15 cellular contexts compared by ENCODE assay signal in the genomic region with DNA sequence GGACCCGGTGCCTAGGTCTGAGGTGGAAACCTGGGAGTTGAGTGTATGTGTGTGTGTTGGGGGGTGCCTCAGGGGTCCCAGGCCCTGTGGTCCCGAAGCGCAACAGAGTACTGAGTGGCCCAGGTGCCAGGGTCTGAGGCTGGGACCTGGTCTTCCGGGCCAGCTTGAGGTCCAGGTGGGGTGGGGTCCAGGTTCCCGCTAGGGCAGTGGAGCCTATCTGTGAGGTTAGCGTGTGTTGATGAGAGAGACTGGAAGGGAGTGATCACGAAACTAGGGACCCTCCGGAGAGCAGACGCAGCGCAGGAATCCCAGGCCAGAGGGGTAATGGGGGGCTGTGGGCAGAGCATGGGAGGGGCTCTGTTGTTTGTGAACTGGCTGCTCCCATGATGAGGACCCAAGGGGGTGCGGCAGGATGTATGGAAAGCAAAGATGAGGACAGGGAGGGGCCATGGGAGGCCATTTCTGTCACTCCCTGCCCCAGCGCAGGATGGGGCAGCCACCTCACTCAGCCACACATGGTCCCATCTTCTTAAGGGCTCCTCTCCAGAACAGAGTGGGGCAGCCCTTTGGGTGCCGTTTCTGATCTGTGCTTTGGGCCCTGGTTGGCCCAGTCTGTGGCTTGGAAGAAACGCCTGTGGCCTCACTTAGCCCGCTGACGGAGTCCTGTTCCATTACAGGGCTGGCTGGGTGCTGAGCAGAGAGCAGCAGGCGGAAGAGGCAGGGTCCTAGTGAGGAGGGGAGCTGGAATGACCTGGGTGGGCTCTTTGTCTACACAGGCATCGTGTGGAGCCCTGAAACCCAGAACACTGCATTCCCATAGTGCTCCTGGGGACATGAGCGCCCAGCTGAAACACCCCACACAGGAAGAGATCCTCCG. TPM values are rescaled to one million over a fixed set of nuclear protein-coding genes. Genes with fewer than 3 reads are reported as not detected.
DNase-seq lines count a peak whose midpoint lies in the region; ATAC-seq and TF ChIP-seq lines count a peak whose summit lies in the region.
"Had no signal": no experiment of that assay in that cellular context is flagged by ENCODE, and none has a peak within 500 bp of the region (broad histone marks: within the 10 kb centered on the region; RNA-seq: fewer than 3 reads in every experiment).

No MANE protein-coding gene starts in this region.

- H3K4me1 ChIP-seq in left ventricle myocardium inferior, result peaks cover 93% of the 10 kb centered on the region
- H3K4me1 ChIP-seq in osteoblast (ENCODE audit: insufficient read depth, low read length), result no peaks in the 10 kb centered on the region
- H3K4me1 ChIP-seq in upper lobe of right lung, result peaks cover 10% of the 10 kb centered on the region

- H4K20me1 ChIP-seq in osteoblast (ENCODE audit: insufficient read depth, low read length), result no peaks in the 10 kb centered on the region

- peaks cover 33% of the 10 kb centered on the region for H3K27me3 ChIP-seq in left ventricle myocardium inferior (ENCODE audit: low read depth)
- peaks cover 40% of the 10 kb centered on the region for H3K27me3 ChIP-seq in osteoblast (ENCODE audit: insufficient read depth, low read length)
- peaks cover 8% of the 10 kb centered on the region for H3K27me3 ChIP-seq in upper lobe of right lung

- peak overlapping the region; percentile 35 for H3K27ac ChIP-seq in angular gyrus (ENCODE audit: low read depth, low read length)
- H3K27ac ChIP-seq in left ventricle myocardium inferior (replicated peaks), result peak overlapping the region; percentile 95
- no peak overlapping the region for H3K27ac ChIP-seq in osteoblast (ENCODE audit: low read depth, low read length)
- H3K27ac ChIP-seq in upper lobe of right lung, result peak overlapping the region; percentile 76

- no peak overlapping the region for H2AFZ ChIP-seq in osteoblast (ENCODE audit: low read length)

- peaks cover 3% of the 10 kb centered on the region for H3K36me3 ChIP-seq in left ventricle myocardium inferior
- H3K36me3 ChIP-seq in osteoblast (ENCODE audit: insufficient read depth, low read length), result no peaks in the 10 kb centered on the region
- no peaks in the 10 kb centered on the region for H3K36me3 ChIP-seq in upper lobe of right lung

- H3K9me3 ChIP-seq in left ventricle myocardium inferior (replicated peaks) (no peaks in the 10 kb centered on the region), osteoblast (ENCODE audit: low read depth, low read length) (no peaks in the 10 kb centered on the region), upper lobe of right lung (no peaks in the 10 kb centered on the region)

- H3K4me3 ChIP-seq in left ventricle myocardium inferior (peak overlapping the region; percentile 78), osteoblast (ENCODE audit: insufficient read depth, low read length) (no peak overlapping the region), upper lobe of right lung (peak overlapping the region; percentile 50)

- DNase-seq in left ventricle myocardium inferior, result no peak
- DNase-seq in osteoblast (ENCODE audit: insufficient read length, low spot score, missing footprints), result peak; percentile 57
- DNase-seq in upper lobe of right lung, result peak; percentile 61
- no peak for DNase-seq in NK-92 treated with Interleukin-12 subunit alpha and Interleukin-12 subunit beta, amount 100 ng/mL, for 24 hours (lab: John Stamatoyannopoulos, UW)
- no peak for DNase-seq in stimulated activated CD4-positive, alpha-beta T cell treated with anti-CD3 and anti-CD28 coated beads, Interleukin-2, amount 100 ng/mL, for 48 hours
- DNase-seq in OCI-M2 (lab: John Stamatoyannopoulos, UW; ENCODE audit: unreplicated experiment), result no peak
- no peak for DNase-seq in NCI-H2196 treated with DMSO at 0.1 percent for 48 hours (lab: John Stamatoyannopoulos, UW; ENCODE audit: unreplicated experiment)
- DNase-seq: activated CD4-positive, alpha-beta T cell treated with anti-CD3 and anti-CD28 coated beads, Interleukin-2, amount 10 ng/mL, durations not matched to agents 24 days and 14 days; CD4-positive, alpha-beta T cell; HCEC 1CT; stimulated activated CD4-positive, alpha-beta T cell treated with anti-CD3 and anti-CD28 coated beads, Interleukin-4, amount 100 ng/mL, for 4 hours; stimulated activated naive CD8-positive, alpha-beta T cell treated with anti-CD3 and anti-CD28 coated beads, Interleukin-15, Interleukin-2, amounts not matched to agents 100 U/mL and 50 U/mL, for 24 hours; T-helper 2 cell had no signal

- no peak overlapping the region for H3K4me2 ChIP-seq in osteoblast (ENCODE audit: insufficient read depth, low read length)

- peak; percentile 4 for ATAC-seq in upper lobe of right lung
- ATAC-seq: stimulated activated naive CD8-positive, alpha-beta T cell treated with anti-CD3 and anti-CD28 coated beads, Interleukin-15, Interleukin-2, amounts not matched to agents 100 U/mL and 50 U/mL, for 24 hours had no signal

- no peaks in the 10 kb centered on the region for H3K79me2 ChIP-seq in osteoblast (ENCODE audit: insufficient read depth, low read length)

- intact Hi-C loops in left ventricle myocardium inferior (cut with micrococcal nuclease), result no loop called here
- intact Hi-C loops in upper lobe of right lung (cut with DNase I), result no loop called here

- no peak for TF ChIP-seq CTCF in left ventricle myocardium inferior (IDR thresholded peaks at IDR 0.05; ENCODE audit: borderline replicate concordance)
- TF ChIP-seq CTCF in osteoblast (IDR thresholded peaks at IDR 0.05; ENCODE audit: extremely low read depth, low read depth, low read length), result no peak
- TF ChIP-seq CTCF in upper lobe of right lung (IDR thresholded peaks at IDR 0.05), result no peak

RNA-seq across cellular contexts. Expression of gene HSPA12B, which starts 0.9 kb away (rescaled TPM):
- total RNA-seq in left ventricle myocardium inferior, result 12.5 TPM
- total RNA-seq in osteoblast, result not detected in 2 replicates
- 33.7 TPM for total RNA-seq in upper lobe of right lung
- total RNA-seq: activated CD4-positive, alpha-beta T cell treated with anti-CD3 and anti-CD28 coated beads, Interleukin-2, amount 10 ng/mL, durations not matched to agents 24 days and 14 days; progenitor cell of endocrine pancreas had no signal

RNA-seq across cellular contexts. Expression of gene SIGLEC1, which starts 21.0 kb away (rescaled TPM):
- total RNA-seq in left ventricle myocardium inferior, result 6.4 TPM
- total RNA-seq in osteoblast, result under 0.01 TPM in 1 of 2 replicates, not detected in the other
- total RNA-seq in upper lobe of right lung, result 53.6 TPM
- total RNA-seq: activated CD4-positive, alpha-beta T cell treated with anti-CD3 and anti-CD28 coated beads, Interleukin-2, amount 10 ng/mL, durations not matched to agents 24 days and 14 days; progenitor cell of endocrine pancreas had no signal

RNA-seq across cellular contexts. Expression of gene ADISSP, which starts 34.2 kb away (rescaled TPM):
- total RNA-seq in left ventricle myocardium inferior, result 10.2 TPM
- total RNA-seq in osteoblast, result 15.3 and 18.5 TPM in 2 replicates
- total RNA-seq in upper lobe of right lung, result 23.3 TPM

RNA-seq across cellular contexts. Expression of gene SPEF1, which starts 47.9 kb away (rescaled TPM):
- 0.33 TPM for total RNA-seq in left ventricle myocardium inferior
- under 0.01 TPM in 1 of 2 replicates, not detected in the other for total RNA-seq in osteoblast
- total RNA-seq in upper lobe of right lung, result 0.46 TPM
- total RNA-seq: activated CD4-positive, alpha-beta T cell treated with anti-CD3 and anti-CD28 coated beads, Interleukin-2, amount 10 ng/mL, durations not matched to agents 24 days and 14 days; CD4-positive, alpha-beta T cell had no signal

RNA-seq across cellular contexts. Expression of gene ADAM33, which starts 51.5 kb away (rescaled TPM):
- total RNA-seq in left ventricle myocardium inferior (10.8 TPM), osteoblast (3.5 and 11.2 TPM in 2 replicates), upper lobe of right lung (11.0 TPM)
- total RNA-seq: activated CD4-positive, alpha-beta T cell treated with anti-CD3 and anti-CD28 coated beads, Interleukin-2, amount 10 ng/mL, durations not matched to agents 24 days and 14 days; CD4-positive, alpha-beta T cell had no signal

Comparison
In these comparisons a context has a peak if more than half of its experiments do, and no peak if none do; other contexts are left out.
1. DNase-seq: peak in osteoblast (single experiment) and upper lobe of right lung (single experiment); none in left ventricle myocardium inferior (single experiment), NK-92 treated with Interleukin-12 subunit alpha and Interleukin-12 subunit beta, amount 100 ng/mL, for 24 hours (single experiment), stimulated activated CD4-positive, alpha-beta T cell treated with anti-CD3 and anti-CD28 coated beads, Interleukin-2, amount 100 ng/mL, for 48 hours (0 of 2), OCI-M2 (single experiment) and NCI-H2196 treated with DMSO at 0.1 percent for 48 hours (single experiment).
2. RNA of gene HSPA12B, which starts 0.9 kb away (total RNA-seq): 33.7 TPM in upper lobe of right lung (single experiment) and 12.5 TPM in left ventricle myocardium inferior (single experiment); not detected in osteoblast; every median in the first group is over 10 times any median in the second.